18 cellular contexts compared by ENCODE assay signal in the genomic region with DNA sequence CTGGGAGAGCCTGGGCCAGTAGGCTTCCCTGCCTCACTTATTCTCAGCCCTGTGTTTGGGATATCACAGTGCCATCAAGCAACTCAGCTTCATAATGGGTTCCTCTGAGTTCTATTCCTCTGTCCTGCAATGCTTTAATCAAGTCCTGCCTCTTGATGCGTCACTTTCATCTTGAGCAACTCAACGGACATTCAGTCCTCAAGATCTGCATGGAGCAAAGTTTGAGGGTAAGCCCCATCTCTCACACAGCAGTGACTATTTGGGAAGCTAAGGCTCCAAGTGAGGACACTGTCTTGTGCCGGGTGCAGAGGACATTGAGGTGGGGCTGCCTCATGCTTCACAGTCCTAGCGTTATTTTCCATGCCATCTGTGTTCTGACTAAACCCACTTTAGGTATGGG. TPM values are rescaled to one million over a fixed set of nuclear protein-coding genes. Genes with fewer than 3 reads are reported as not detected.
DNase-seq lines count a peak whose midpoint lies in the region; ATAC-seq and TF ChIP-seq lines count a peak whose summit lies in the region.
"Had no signal": no experiment of that assay in that cellular context is flagged by ENCODE, and none has a peak within 500 bp of the region (broad histone marks: within the 10 kb centered on the region; RNA-seq: fewer than 3 reads in every experiment).

No MANE protein-coding gene starts in this region.

- CTCF ChIA-PET in PC-9 (lab: Charles Lee): no interaction called here

- H4K20me1 ChIP-seq in PC-9 (ENCODE audit: insufficient read depth): no peaks in the 10 kb centered on the region

- no peak for TF ChIP-seq CTCF in PC-9 (conservative IDR thresholded peaks at IDR 0.05)
- no peak for TF ChIP-seq CTCF in coronary artery (IDR thresholded peaks at IDR 0.05)

- H3F3A ChIP-seq in PC-9 (ENCODE audit: insufficient read depth, low read depth): peaks cover 41% of the 10 kb centered on the region

- no peaks in the 10 kb centered on the region for H3K36me3 ChIP-seq in PC-9 (ENCODE audit: low read depth)
- H3K36me3 ChIP-seq: MG63 had no signal

- peak overlapping the region; percentile 51 for H3K4me2 ChIP-seq in PC-9
- H3K4me2 ChIP-seq: KMS-11 had no signal

- in situ Hi-C loops in G401 (cut with HindIII; ENCODE audit: low sequenced_read_pairs): no loop called here

- no peak overlapping the region for H2AFZ ChIP-seq in PC-9

- no peaks in the 10 kb centered on the region for H3K79me2 ChIP-seq in PC-9 (ENCODE audit: low read depth)

- H3K9me3 ChIP-seq in PC-9 (ENCODE audit: insufficient read depth, low read depth): no peaks in the 10 kb centered on the region
- H3K9me3 ChIP-seq: MG63 had no signal

- no TSS peak for BruUV-seq in PC-9 (replicated peaks; lab: Mats Ljungman, UMichigan)

- H3K27ac ChIP-seq in PC-9: no peak overlapping the region
- no peak overlapping the region for H3K27ac ChIP-seq in coronary artery
- H3K27ac ChIP-seq: KMS-11 had no signal

- peaks cover 58% of the 10 kb centered on the region for H3K4me1 ChIP-seq in PC-9 (replicated peaks; ENCODE audit: insufficient read depth)

- DNase-seq in stimulated activated CD4-positive, alpha-beta T cell treated with anti-CD3 and anti-CD28 coated beads, Interleukin-15, amount 100 ng/mL, for 24 hours: peak; percentile 31
- DNase-seq in stimulated activated CD4-positive, alpha-beta T cell treated with anti-CD3 and anti-CD28 coated beads, Interleukin-1b, Interleukin-23, amount 100 ng/mL, for 48 hours: no peak
- DNase-seq in PC-9 (no peak), fibroblast of gingiva (ENCODE audit: low read depth) (peak; percentile 52), G401 (ENCODE audit: low spot score) (no peak), coronary artery (ENCODE audit: low spot score) (no peak), RPMI8226 (no peak)
- DNase-seq: ACHN; CD8-positive, alpha-beta memory T cell; DMS 273 treated with DMSO at 0.1 percent for 48 hours; MG63; NCI-H1930; NCI-H2171 treated with DMSO at 0.1 percent for 48 hours; NCI-H82 had no signal

- intact Hi-C loops in PC-9 (cut with micrococcal nuclease; ENCODE audit: unreplicated experiment): no loop called here

- H3K4me3 ChIP-seq in PC-9: no peak overlapping the region
- no peak overlapping the region for H3K4me3 ChIP-seq in coronary artery
- H3K4me3 ChIP-seq: MG63 had no signal

- ATAC-seq in HG03571 (IDR thresholded peaks at IDR 0.05; ENCODE audit: unreplicated experiment): no peak
- ATAC-seq: Right ventricle myocardium inferior had no signal

- POLR2A ChIA-PET in PC-9 (lab: Charles Lee; ENCODE audit: unreplicated experiment): no interaction called here

- no peaks in the 10 kb centered on the region for H3K9me2 ChIP-seq in PC-9 (ENCODE audit: insufficient read depth)

- H3K27me3 ChIP-seq in PC-9 (ENCODE audit: insufficient read depth, low read depth): no peaks in the 10 kb centered on the region
- H3K27me3 ChIP-seq: MG63 had no signal

RNA-seq across cellular contexts. Expression of a gene that starts 50.9 kb away (rescaled TPM):
- total RNA-seq in PC-9 (2021): 1.7 and 2.7 TPM in 2 replicates
- total RNA-seq in G401 (2014; rRNA removed; shearing (Covaris generic)): under 0.01 and 2.4 TPM in 2 replicates
- total RNA-seq: OCI-LY7 had no signal

RNA-seq across cellular contexts. Expression of a gene that starts 52.3 kb away (rescaled TPM):
- total RNA-seq in PC-9 (2021): 46.0 and 60.0 TPM in 2 replicates
- total RNA-seq in G401 (2014; rRNA removed; shearing (Covaris generic)): 12.1 and 16.1 TPM in 2 replicates

Comparison
In these comparisons a context has a peak if more than half of its experiments do, and no peak if none do; other contexts are left out.
1. DNase-seq: peak in stimulated activated CD4-positive, alpha-beta T cell treated with anti-CD3 and anti-CD28 coated beads, Interleukin-15, amount 100 ng/mL, for 24 hours (single experiment) and fibroblast of gingiva (single experiment); none in stimulated activated CD4-positive, alpha-beta T cell treated with anti-CD3 and anti-CD28 coated beads, Interleukin-1b, Interleukin-23, amount 100 ng/mL, for 48 hours (single experiment), PC-9 (0 of 2), G401 (single experiment), coronary artery (single experiment) and RPMI8226 (single experiment).